ENCODE assay signal across 6 cellular contexts in genomic region chr4:72929596-72930274, GRCh38.
DNase-seq lines count a peak whose midpoint lies in the region; TF ChIP-seq lines count a peak whose summit lies in the region.
"Not testable (repeated sequence)": the region's sequence is repeated elsewhere in the genome, so short reads cannot be mapped to it uniquely, and the experiment has no call there.

No MANE protein-coding gene starts in this region.

- BruUV-seq in Caco-2 (replicated peaks; lab: Mats Ljungman, UMichigan) = not testable (repeated sequence)

- POLR2A ChIA-PET in Caco-2 (lab: Charles Lee) = not testable (repeated sequence)

- peak overlapping the region in 1 of 2 donors; percentile 19 for H3K27ac ChIP-seq in breast epithelium
- not testable (repeated sequence) for H3K27ac ChIP-seq in prostate gland

- H3K27ac Mint-ChIP-seq in Caco-2 (ENCODE audit: unreplicated experiment) = not testable (repeated sequence)

- not testable (repeated sequence) for H3K27me3 ChIP-seq in Caco-2 (replicated peaks; ENCODE audit: control insufficient read depth, insufficient read depth, low read length); breast epithelium; prostate gland (replicated peaks; ENCODE audit: insufficient read depth)

- not testable (repeated sequence) for H3K4me1 Mint-ChIP-seq in Caco-2 (ENCODE audit: low read depth, unreplicated experiment)

- TF ChIP-seq POLR2A in breast epithelium (IDR thresholded peaks at IDR 0.05); prostate gland (IDR thresholded peaks at IDR 0.05): not testable (repeated sequence)

- 80% methylated on average over 10 of the region's 10 CpGs for WGBS in prostate gland

- intact Hi-C loops in Caco-2 (cut with micrococcal nuclease; ENCODE audit: unreplicated experiment); breast epithelium (cut with DNase I; ENCODE audit: low total_unique reads); prostate gland (cut with DNase I): not testable (repeated sequence)

- H3K9me3 ChIP-seq in Caco-2, breast epithelium, prostate gland: not testable (repeated sequence)

- H3K36me3 Mint-ChIP-seq in Caco-2 (ENCODE audit: insufficient read depth, unreplicated experiment) = not testable (repeated sequence)

- DNase-seq in Caco-2 (peak; percentile 7 to 39), M059J (ENCODE audit: low read depth) (peak; percentile 56), RPMI7951 (ENCODE audit: low read depth) (peak; percentile 75), breast epithelium (ENCODE audit: low spot score in 2 of 2) (peak; percentile 44 to 60), islet precursor cell (peak; percentile 62), prostate gland (ENCODE audit: low spot score) (peak; percentile 35)

- H3K27me3 Mint-ChIP-seq in Caco-2 (ENCODE audit: insufficient read depth, unreplicated experiment) = not testable (repeated sequence)

- not testable (repeated sequence) for H3K9me3 Mint-ChIP-seq in Caco-2 (ENCODE audit: unreplicated experiment)

- H3K4me1 ChIP-seq in Caco-2; breast epithelium; prostate gland (replicated peaks): not testable (repeated sequence)

- CTCF ChIA-PET in Caco-2 (lab: Charles Lee) = not testable (repeated sequence)

- not testable (repeated sequence) for H3K36me3 ChIP-seq in Caco-2 (ENCODE audit: control insufficient read depth, insufficient read depth, low read length); breast epithelium; prostate gland

- not testable (repeated sequence) for H3K4me3 ChIP-seq in Caco-2 (ENCODE audit: low read depth, low read length); breast epithelium; prostate gland

- not testable (repeated sequence) for H3K4me3 Mint-ChIP-seq in Caco-2 (ENCODE audit: unreplicated experiment)

- not testable (repeated sequence) for TF ChIP-seq CTCF in Caco-2 (IDR thresholded peaks at IDR 0.05; ENCODE audit: insufficient read depth in 1 of 2, low read depth in 1 of 2, low read length in 1 of 2, severe bottlenecking in 1 of 2, unreplicated experiment in 1 of 2); breast epithelium (IDR thresholded peaks at IDR 0.05); prostate gland (IDR thresholded peaks at IDR 0.05)

Comparison
In these comparisons a context has a peak if more than half of its experiments do, and no peak if none do; other contexts are left out.
1. DNase-seq: peak in every context shown above with its lines; median percentile 75 in RPMI7951; 62 in islet precursor cell; 56 in M059J; 52 in breast epithelium; 35 in prostate gland; 23 in Caco-2.